ENCODE assay signal across 7 cellular contexts in genomic region chr17:7242717-7243576, GRCh38. TPM values are rescaled to one million over a fixed set of nuclear protein-coding genes. Genes with fewer than 3 reads are reported as not detected.
DNase-seq lines count a peak whose midpoint lies in the region; ATAC-seq and TF ChIP-seq lines count a peak whose summit lies in the region.

No MANE protein-coding gene starts in this region.

- peak overlapping the region; percentile 90 for H3K4me3 Mint-ChIP-seq in WTC11

- H3K4me1 Mint-ChIP-seq in WTC11: peaks cover 33% of the 10 kb centered on the region

- H3K4me3 ChIP-seq in cardiac fibroblast (replicated peaks in 1 of 2; ENCODE audit: low read depth in 2 of 2, low read length in 2 of 2): peak overlapping the region; percentile 76 to 95

- TF ChIP-seq CTCF in WTC11 (IDR thresholded peaks at IDR 0.05) (no peak), cardiac fibroblast (IDR thresholded peaks at IDR 0.05; ENCODE audit: low read depth, low read length) (no peak)

- H3K27ac Mint-ChIP-seq in WTC11: peak overlapping the region; percentile 99

- ATAC-seq in GM18517 (IDR thresholded peaks at IDR 0.05; ENCODE audit: unreplicated experiment) (peak; percentile 52), HG03060 (IDR thresholded peaks at IDR 0.05; ENCODE audit: low read depth, unreplicated experiment) (peak; percentile 42), WTC11 (peak; percentile 14)

- DNase-seq in NCI-H2196 treated with DMSO at 0.1 percent for 48 hours (lab: John Stamatoyannopoulos, UW; ENCODE audit: unreplicated experiment) (peak; percentile 45), WTC11 (ENCODE audit: low spot score) (peak; percentile 96), cardiac fibroblast (ENCODE audit: low read depth in 2 of 2) (peak; percentile 98), iris pigment epithelial cell (ENCODE audit: low read depth) (peak; percentile 96), smooth muscle cell of the brain vasculature (ENCODE audit: low read depth, low spot score) (peak; percentile 93)

- no peaks in the 10 kb centered on the region for H3K9me3 Mint-ChIP-seq in WTC11

- H3K36me3 Mint-ChIP-seq in WTC11: peaks cover 33% of the 10 kb centered on the region

- H3K27me3 Mint-ChIP-seq in WTC11 (ENCODE audit: low read depth): no peaks in the 10 kb centered on the region

- CTCF ChIA-PET in WTC11 (lab: Charles Lee): interaction anchor here (0.5 to 3.4 kb wide), 11 partner anchors 23 to 309 kb away, joined by 3 to 21 read pairs (median 5); partner anchors contain the start of genes ACADVL, DLG4, NEURL4 and SLC2A4

- POLR2A ChIA-PET in WTC11 (lab: Charles Lee): interaction anchor here (0.9 to 2.3 kb wide), 8 partner anchors 9 to 51 kb away, joined by 3 to 8 read pairs (median 4); partner anchors contain the start of genes ACADVL, CTDNEP1, DLG4 and ELP5

TF ChIP-seq in WTC11, 78 proteins besides CTCF, POLR2A, EP300 and RAD21 (continues in another document):
- TF ChIP-seq RORB (CRISPR knock-in tag; IDR thresholded peaks at IDR 0.05): 0 out of 2 replicates have a peak, but pooled peaks have one; percentile 24
- TF ChIP-seq HMGA2 (CRISPR knock-in tag; IDR thresholded peaks at IDR 0.05): peak; percentile 22; the same call in 1 of the 2 replicates
- peak; percentile 74 for TF ChIP-seq NFE2L1 (CRISPR knock-in tag; IDR thresholded peaks at IDR 0.05)
- TF ChIP-seq ETV6 (CRISPR knock-in tag; IDR thresholded peaks at IDR 0.05): 0 out of 2 replicates have a peak, but pooled peaks have one; percentile 15
- TF ChIP-seq FOXP1 (CRISPR knock-in tag; IDR thresholded peaks at IDR 0.05; ENCODE audit: borderline replicate concordance): peak; percentile 89
- peak; percentile 29; the same call in 1 of the 2 replicates for TF ChIP-seq ZNF423 (CRISPR knock-in tag; IDR thresholded peaks at IDR 0.05)
- TF ChIP-seq STAT6 (CRISPR knock-in tag; conservative IDR thresholded peaks at IDR 0.05; ENCODE audit: low read depth): no peak
- peak; percentile 19; the same call in 1 of the 2 replicates for TF ChIP-seq ERG (CRISPR knock-in tag; IDR thresholded peaks at IDR 0.05)
- peak; percentile 66; the same call in 1 of the 2 replicates for TF ChIP-seq AR (CRISPR knock-in tag; IDR thresholded peaks at IDR 0.05)
- no peak for TF ChIP-seq JAZF1 (CRISPR knock-in tag; IDR thresholded peaks at IDR 0.05)
- TF ChIP-seq MAX (CRISPR knock-in tag; IDR thresholded peaks at IDR 0.05): peak; percentile 68
- peak; percentile 99 for TF ChIP-seq USF2 (CRISPR knock-in tag; IDR thresholded peaks at IDR 0.05)
- TF ChIP-seq ATF2 (CRISPR knock-in tag; IDR thresholded peaks at IDR 0.05; ENCODE audit: borderline replicate concordance, low read depth): no peak
- TF ChIP-seq SP1 (CRISPR knock-in tag; conservative IDR thresholded peaks at IDR 0.05): peak; percentile 96
- no peak for TF ChIP-seq E2F5 (CRISPR knock-in tag; IDR thresholded peaks at IDR 0.05)

RNA-seq across cellular contexts. Expression of gene GABARAP, which starts 0.7 kb away (rescaled TPM):
- 228 to 247 TPM (median 238 TPM) in 3 replicates for total RNA-seq in WTC11 (2021)

RNA-seq across cellular contexts. Expression of gene PHF23, which starts 3.7 kb away (rescaled TPM):
- total RNA-seq in WTC11 (2021): 45.8 to 50.1 TPM (median 49.1 TPM) in 3 replicates

RNA-seq across cellular contexts. Expression of gene CTDNEP1, which starts 8.6 kb away (rescaled TPM):
- total RNA-seq in WTC11 (2021): 120 to 127 TPM (median 126 TPM) in 3 replicates

RNA-seq across cellular contexts. Expression of gene DVL2, which starts 8.6 kb away (rescaled TPM):
- 57.6 to 67.3 TPM (median 59.8 TPM) in 3 replicates for total RNA-seq in WTC11 (2021)

RNA-seq across cellular contexts. Expression of gene ELP5, which starts 9.1 kb away (rescaled TPM):
- total RNA-seq in WTC11 (2021): 101 to 103 TPM (median 103 TPM) in 3 replicates

Comparison
In these comparisons a context has a peak if more than half of its experiments do, and no peak if none do; other contexts are left out.
1. Peak in every context shown above with its lines: DNase-seq, ATAC-seq and H3K4me3 ChIP-seq.
2. DNase-seq: peak in every context shown above with its lines; median percentile 98 in cardiac fibroblast; 96 in WTC11; 96 in iris pigment epithelial cell; 93 in smooth muscle cell of the brain vasculature; 45 in NCI-H2196 treated with DMSO at 0.1 percent for 48 hours.